23 cellular contexts compared by ENCODE assay signal in the genomic region with DNA sequence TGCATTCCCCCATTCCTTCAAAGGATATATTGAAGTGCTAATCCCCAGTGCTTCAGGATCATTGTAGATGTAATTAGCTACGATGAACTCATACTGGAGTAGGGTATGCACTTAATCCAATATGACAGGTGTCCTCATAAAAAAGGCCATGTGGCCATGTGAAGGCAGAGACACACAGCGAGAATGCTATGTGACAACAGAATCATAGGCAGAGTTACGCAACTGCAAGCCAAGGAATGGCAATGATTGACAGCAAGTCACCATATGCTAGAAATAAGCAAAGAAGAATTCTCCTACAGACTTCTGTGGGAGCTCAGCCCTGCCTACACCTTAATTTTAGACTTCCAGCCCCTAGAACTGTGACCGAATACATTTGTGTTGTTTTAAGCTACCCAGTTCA.
"Had no signal": no experiment of that assay in that cellular context is flagged by ENCODE, and none has a peak within 500 bp of the region (broad histone marks: within the 10 kb centered on the region; RNA-seq: fewer than 3 reads in every experiment).

No MANE protein-coding gene starts in this region.

- H3K4me1 ChIP-seq: esophagus muscularis mucosa, sigmoid colon, thyroid gland had no signal

- FAIRE-seq: endothelial cell of umbilical vein, urothelium cell line had no signal

- H3K4me1 Mint-ChIP-seq: activated CD4-positive, alpha-beta T cell treated with anti-CD3 and anti-CD28 coated beads, Interleukin-2, amount 10 ng/mL, durations not matched to agents 24 days and 14 days; activated naive CD8-positive, alpha-beta T cell treated with anti-CD3 and anti-CD28 coated beads, Interleukin-2, amount 10 ng/mL, durations not matched to agents 7 days and 5 days; activated T-helper 17 cell treated with anti-CD3 and anti-CD28 coated beads, Interleukin-2, amount 50 U/mL, for 72 hours; memory B cell; naive thymus-derived CD4-positive, alpha-beta T cell had no signal

- H3K4me3 Mint-ChIP-seq: activated CD4-positive, alpha-beta T cell treated with anti-CD3 and anti-CD28 coated beads, Interleukin-2, amount 10 ng/mL, durations not matched to agents 24 days and 14 days; activated CD8-positive, alpha-beta T cell treated with anti-CD3 and anti-CD28 coated beads for 36 hours; activated naive CD8-positive, alpha-beta T cell treated with anti-CD3 and anti-CD28 coated beads, Interleukin-2, amount 10 ng/mL, durations not matched to agents 7 days and 5 days; activated T-helper 17 cell treated with anti-CD3 and anti-CD28 coated beads, Interleukin-2, amount 50 U/mL, for 72 hours; memory B cell; naive thymus-derived CD4-positive, alpha-beta T cell had no signal

- H3K27ac Mint-ChIP-seq: activated CD4-positive, alpha-beta T cell treated with anti-CD3 and anti-CD28 coated beads, Interleukin-2, amount 10 ng/mL, durations not matched to agents 24 days and 14 days; activated CD8-positive, alpha-beta T cell treated with anti-CD3 and anti-CD28 coated beads for 36 hours; activated naive CD8-positive, alpha-beta T cell treated with anti-CD3 and anti-CD28 coated beads, Interleukin-2, amount 10 ng/mL, durations not matched to agents 7 days and 5 days; activated T-helper 17 cell treated with anti-CD3 and anti-CD28 coated beads, Interleukin-2, amount 50 U/mL, for 72 hours; memory B cell; naive thymus-derived CD4-positive, alpha-beta T cell had no signal

- H3K4me3 ChIP-seq: cardiac muscle cell, esophagus muscularis mucosa, mucosa of descending colon, ovary, sigmoid colon, thyroid gland had no signal

- H3K36me3 Mint-ChIP-seq: activated naive CD8-positive, alpha-beta T cell treated with anti-CD3 and anti-CD28 coated beads, Interleukin-2, amount 10 ng/mL, durations not matched to agents 7 days and 5 days; memory B cell; naive thymus-derived CD4-positive, alpha-beta T cell had no signal

- H3K9me3 ChIP-seq: esophagus muscularis mucosa, mucosa of descending colon, ovary, sigmoid colon, thyroid gland had no signal

- DNase-seq: activated CD4-positive, alpha-beta T cell treated with anti-CD3 and anti-CD28 coated beads, Interleukin-2, amount 10 ng/mL, durations not matched to agents 24 days and 14 days; activated CD4-positive, CD25-positive, alpha-beta regulatory T cell; activated CD8-positive, alpha-beta T cell treated with anti-CD3 and anti-CD28 coated beads for 36 hours; activated naive CD4-positive, alpha-beta T cell treated with Interleukin-2 at 50 U/mL for 16 hours; activated naive CD8-positive, alpha-beta T cell treated with anti-CD3 and anti-CD28 coated beads, Interleukin-2, amount 10 ng/mL, durations not matched to agents 7 days and 5 days; activated T-cell treated with anti-CD3 and anti-CD28 coated beads, Interleukin-2, amount 50 U/mL, for 1 hour; amygdala; dermis blood vessel endothelial cell; effector memory CD4-positive, alpha-beta T cell; mucosa of descending colon; naive thymus-derived CD4-positive, alpha-beta T cell; ovary; sigmoid colon; stimulated activated CD8-positive, alpha-beta memory T cell treated with anti-CD3 and anti-CD28 coated beads, Interleukin-4, amount 100 ng/mL, for 48 hours; stimulated activated naive CD4-positive, alpha-beta T cell; T-helper 9 cell; thyroid gland had no signal

- H3K27me3 Mint-ChIP-seq: activated CD4-positive, alpha-beta T cell treated with anti-CD3 and anti-CD28 coated beads, Interleukin-2, amount 10 ng/mL, durations not matched to agents 24 days and 14 days; activated CD8-positive, alpha-beta T cell treated with anti-CD3 and anti-CD28 coated beads for 36 hours; activated naive CD8-positive, alpha-beta T cell treated with anti-CD3 and anti-CD28 coated beads, Interleukin-2, amount 10 ng/mL, durations not matched to agents 7 days and 5 days; activated T-helper 17 cell treated with anti-CD3 and anti-CD28 coated beads, Interleukin-2, amount 50 U/mL, for 72 hours; memory B cell; naive thymus-derived CD4-positive, alpha-beta T cell had no signal

- H3K27ac ChIP-seq: cardiac muscle cell, esophagus muscularis mucosa, ovary, sigmoid colon, thyroid gland had no signal

- H3K36me3 ChIP-seq: cardiac muscle cell, esophagus muscularis mucosa, ovary, sigmoid colon, thyroid gland had no signal

- H3K27me3 ChIP-seq: cardiac muscle cell, esophagus muscularis mucosa, ovary, sigmoid colon, thyroid gland had no signal

- ATAC-seq: activated CD8-positive, alpha-beta T cell treated with anti-CD3 and anti-CD28 coated beads for 36 hours; activated T-helper 17 cell treated with anti-CD3 and anti-CD28 coated beads, Interleukin-2, amount 50 U/mL, for 72 hours; mucosa of descending colon; naive thymus-derived CD4-positive, alpha-beta T cell had no signal
